20 cellular contexts compared by ENCODE assay signal in the genomic region with DNA sequence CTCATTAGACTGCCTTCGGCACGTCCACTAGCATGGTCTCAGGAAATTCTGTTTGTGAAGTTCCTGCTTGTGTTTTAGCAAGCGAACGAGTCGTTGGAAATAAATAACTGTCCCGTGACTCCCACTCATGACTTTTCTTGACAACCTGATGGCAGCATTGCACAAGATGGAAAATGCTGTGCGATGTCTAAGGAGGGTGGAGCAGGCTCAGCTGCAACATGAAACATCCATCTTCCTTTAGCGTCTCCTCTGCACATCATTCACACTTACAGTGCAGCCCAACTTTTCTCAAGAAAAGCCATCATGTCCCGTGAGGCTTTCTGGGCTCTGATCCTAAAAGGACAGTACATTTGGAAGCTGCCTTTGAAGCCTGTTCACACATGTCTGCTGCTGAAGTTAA.
DNase-seq lines count a peak whose midpoint lies in the region; ATAC-seq and TF ChIP-seq lines count a peak whose summit lies in the region.
"Had no signal": no experiment of that assay in that cellular context is flagged by ENCODE, and none has a peak within 500 bp of the region (broad histone marks: within the 10 kb centered on the region; RNA-seq: fewer than 3 reads in every experiment).

No MANE protein-coding gene starts in this region.

- DNase-seq in HCT116 (ENCODE audit: low read depth, low spot score) = no peak
- DNase-seq in amniotic epithelial cell (ENCODE audit: low read depth) = peak; percentile 12
- peak; percentile 35 for DNase-seq in medulla oblongata (ENCODE audit: extremely low spot score)
- DNase-seq in upper lobe of right lung = no peak
- DNase-seq in GOT3 (lab: John Stamatoyannopoulos, UW) = no peak
- DNase-seq: activated CD4-positive, alpha-beta T cell treated with anti-CD3 and anti-CD28 coated beads, Interleukin-2, amount 10 ng/mL, durations not matched to agents 7 days and 5 days; activated naive CD8-positive, alpha-beta T cell treated with anti-CD3 and anti-CD28 coated beads for 36 hours; activated T-cell treated with anti-CD3 and anti-CD28 coated beads, Interleukin-2, amount 50 U/mL, for 24 hours; CD8-positive, alpha-beta T cell; effector memory CD8-positive, alpha-beta T cell; EL; mammary epithelial cell; NCI-H1436 treated with DMSO at 0.1 percent for 48 hours; stimulated activated CD4-positive, alpha-beta T cell treated with anti-CD3 and anti-CD28 coated beads, Interleukin-12 subunit alpha, Interleukin-12 subunit beta, amount 100 ng/mL, for 4 hours; stomach; T-helper 2 cell had no signal

- TF ChIP-seq RAD21 in HCT116 (IDR thresholded peaks at IDR 0.05; ENCODE audit: low read depth) = peak; percentile 37; the same call in 1 of the 2 replicates

- no peaks in the 10 kb centered on the region for H4K20me1 ChIP-seq in HCT116 (ENCODE audit: insufficient read depth)

- RAD21 ChIA-PET in HCT116 (lab: Charles Lee; ENCODE audit: low non-redundant PET in 1 of 2, low total read pairs in 2 of 2, uncharacterized antibody in 2 of 2, unreplicated experiment in 2 of 2) = no interaction called here

- no peaks in the 10 kb centered on the region for H3K4me1 ChIP-seq in HCT116 (ENCODE audit: control insufficient read depth in 1 of 2, insufficient read depth in 2 of 2, low read length in 2 of 2)
- H3K4me1 ChIP-seq in upper lobe of right lung = peaks cover 3% of the 10 kb centered on the region
- H3K4me1 ChIP-seq: stomach had no signal

- H3K27me3 ChIP-seq in HCT116 (ENCODE audit: insufficient read depth, low read length) (no peaks in the 10 kb centered on the region), upper lobe of right lung (no peaks in the 10 kb centered on the region)
- H3K27me3 ChIP-seq: stomach had no signal

- no peaks in the 10 kb centered on the region for H3K9me2 ChIP-seq in HCT116 (ENCODE audit: insufficient read depth)

- no peaks in the 10 kb centered on the region for H3K36me3 ChIP-seq in HCT116 (ENCODE audit: control insufficient read depth in 1 of 2, insufficient read depth in 2 of 2, low read length in 2 of 2)
- H3K36me3 ChIP-seq in upper lobe of right lung = no peaks in the 10 kb centered on the region
- H3K36me3 ChIP-seq: stomach had no signal

- BruUV-seq in HCT116 (replicated peaks; lab: Mats Ljungman, UMichigan) = no TSS peak

- no peak overlapping the region for H2AFZ ChIP-seq in HCT116 (ENCODE audit: low read depth, low read length, poor library complexity, severe bottlenecking)

- ATAC-seq in HCT116 (no peak), upper lobe of right lung (peak; percentile 30), HG03097 (IDR thresholded peaks at IDR 0.05; ENCODE audit: low FRiP score, unreplicated experiment) (no peak), HG02678 (IDR thresholded peaks at IDR 0.05; ENCODE audit: unreplicated experiment) (no peak)
- ATAC-seq: CD8-positive, alpha-beta T cell; effector memory CD8-positive, alpha-beta T cell had no signal

- no peak overlapping the region for H3K4me2 ChIP-seq in HCT116 (ENCODE audit: low read length)
- H3K4me2 ChIP-seq: KMS-11 had no signal

- no peak overlapping the region for H3K9ac ChIP-seq in HCT116 (ENCODE audit: low read length)
- H3K9ac ChIP-seq: KMS-11 had no signal

- no peak for TF ChIP-seq POLR2A in HCT116 (IDR thresholded peaks at IDR 0.05; ENCODE audit: borderline replicate concordance, extremely low read depth, insufficient read depth, insufficient read length)

- intact Hi-C loops in HCT116 (cut with micrococcal nuclease) = no loop called here
- intact Hi-C loops in upper lobe of right lung (cut with DNase I) = no loop called here

- no peak overlapping the region for H3K27ac ChIP-seq in HCT116 (ENCODE audit: low read depth, low read length)
- no peak overlapping the region for H3K27ac ChIP-seq in upper lobe of right lung
- H3K27ac ChIP-seq: HL-60, KMS-11, stomach had no signal

- POLR2A ChIA-PET in HCT116 (lab: Charles Lee) = no interaction called here

- H3K4me3 ChIP-seq in HCT116 (replicated peaks in 1 of 2; ENCODE audit: low read depth in 1 of 2, low read length in 2 of 2) (no peak overlapping the region), upper lobe of right lung (no peak overlapping the region)
- H3K4me3 ChIP-seq: stomach had no signal

- H3K79me2 ChIP-seq in HCT116 (ENCODE audit: insufficient read depth, low read length) = no peaks in the 10 kb centered on the region

- TF ChIP-seq CTCF in HCT116 (IDR thresholded peaks at IDR 0.05 in 2 of 3, conservative IDR thresholded peaks at IDR 0.05 in 1 of 3; ENCODE audit: borderline replicate concordance in 1 of 3, insufficient read depth in 1 of 3, low read depth in 2 of 3, low read length in 2 of 3) (no peak), upper lobe of right lung (IDR thresholded peaks at IDR 0.05) (no peak)

- H3K9me3 ChIP-seq in HCT116 (ENCODE audit: control insufficient read depth in 1 of 2, insufficient read depth in 1 of 2, low read depth in 1 of 2, low read length in 2 of 2) (no peaks in the 10 kb centered on the region), upper lobe of right lung (no peaks in the 10 kb centered on the region)
- H3K9me3 ChIP-seq: stomach had no signal

- CTCF ChIA-PET in HCT116 (lab: Charles Lee) = no interaction called here

TF ChIP-seq in HCT116, 20 proteins besides CTCF, POLR2A, EP300 and RAD21:
- TF ChIP-seq, protein P1, sequence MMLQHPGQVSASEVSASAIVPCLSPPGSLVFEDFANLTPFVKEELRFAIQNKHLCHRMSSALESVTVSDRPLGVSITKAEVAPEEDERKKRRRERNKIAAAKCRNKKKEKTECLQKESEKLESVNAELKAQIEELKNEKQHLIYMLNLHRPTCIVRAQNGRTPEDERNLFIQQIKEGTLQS (IDR thresholded peaks at IDR 0.05) = no peak
- no peak for TF ChIP-seq JUND (IDR thresholded peaks at IDR 0.05)
- no peak for TF ChIP-seq EGR1 (IDR thresholded peaks at IDR 0.05; ENCODE audit: low read depth)
- no peak for TF ChIP-seq POLR2AphosphoS5 (IDR thresholded peaks at IDR 0.05; ENCODE audit: low read depth, low read length)
- no peak for TF ChIP-seq ZBTB33 (IDR thresholded peaks at IDR 0.05; ENCODE audit: extremely low read depth, insufficient replicate concordance, low read length)
- no peak for TF ChIP-seq ZFX (IDR thresholded peaks at IDR 0.05)
- TF ChIP-seq ZNF274 (IDR thresholded peaks at IDR 0.05; ENCODE audit: low read depth, low read length) = no peak
TF ChIP-seq in HCT116: peak in this region for 0.

Comparison
In these comparisons a context has a peak if more than half of its experiments do, and no peak if none do; other contexts are left out.
1. DNase-seq: peak in amniotic epithelial cell (single experiment) and medulla oblongata (single experiment); none in HCT116 (single experiment), upper lobe of right lung (single experiment) and GOT3 (single experiment).